17 cellular contexts compared by ENCODE assay signal in genomic region chr14:68254669-68255527, GRCh38.
A peak's percentile ranks its signal among the peaks of the same experiment; 100 is the strongest.
DNase-seq lines count a peak whose midpoint lies in the region; ATAC-seq, FAIRE-seq and TF ChIP-seq lines count a peak whose summit lies in the region.
"Had no signal": no experiment of that assay in that cellular context is flagged by ENCODE, and none has a peak within 500 bp of the region (broad histone marks: within the 10 kb centered on the region; RNA-seq: fewer than 3 reads in every experiment).

No MANE protein-coding gene starts in this region.

- peaks cover 33% of the 10 kb centered on the region for H3K4me1 ChIP-seq in CD8-positive, alpha-beta T cell (ENCODE audit: insufficient read depth, low read length)
- H3K4me1 ChIP-seq in mammary epithelial cell (ENCODE audit: insufficient read depth, low read length) = peaks cover 37% of the 10 kb centered on the region
- H3K4me1 ChIP-seq in neural progenitor cell = peaks cover 73% of the 10 kb centered on the region

- H2AFZ ChIP-seq in mammary epithelial cell (ENCODE audit: low read depth, low read length) = no peak overlapping the region
- no peak overlapping the region for H2AFZ ChIP-seq in neural progenitor cell (replicated peaks)

- no peaks in the 10 kb centered on the region for H3K36me3 ChIP-seq in CD8-positive, alpha-beta T cell (ENCODE audit: insufficient read depth, low read length)
- H3K36me3 ChIP-seq in mammary epithelial cell (ENCODE audit: insufficient read depth, low read length) (no peaks in the 10 kb centered on the region), neural progenitor cell (no peaks in the 10 kb centered on the region)
- H3K36me3 ChIP-seq: stomach had no signal

- intact Hi-C loops in CD8-positive, alpha-beta T cell (cut with DNase I, micrococcal nuclease) = loop anchor here in 1 of 2 experiments (5.0 kb wide), 1 partner anchor 32 kb away; no protein-coding TSS in a partner anchor
- intact Hi-C loops in mammary epithelial cell (cut with micrococcal nuclease) = loop anchor here (1.0 to 10.0 kb wide), 4 partner anchors 120 to 422 kb away; no protein-coding TSS in a partner anchor

- H3K27ac Mint-ChIP-seq in CD8-positive, alpha-beta T cell = peak overlapping the region; percentile 19
- peak overlapping the region; percentile 12 for H3K27ac Mint-ChIP-seq in neural progenitor cell
- H3K27ac Mint-ChIP-seq: natural killer cell had no signal

- H3K4me2 ChIP-seq in mammary epithelial cell (ENCODE audit: insufficient read depth, low read depth, low read length) (no peak overlapping the region), neural progenitor cell (no peak overlapping the region)

- H3K27me3 ChIP-seq in CD8-positive, alpha-beta T cell (ENCODE audit: insufficient read depth, low read length) = no peaks in the 10 kb centered on the region
- no peaks in the 10 kb centered on the region for H3K27me3 ChIP-seq in mammary epithelial cell (ENCODE audit: insufficient read depth, low read length)
- no peaks in the 10 kb centered on the region for H3K27me3 ChIP-seq in neural progenitor cell
- H3K27me3 ChIP-seq: stomach had no signal

- no peak for TF ChIP-seq CTCF in CD8-positive, alpha-beta T cell (IDR thresholded peaks at IDR 0.05)
- TF ChIP-seq CTCF in mammary epithelial cell (conservative IDR thresholded peaks at IDR 0.05 in 1 of 2, IDR thresholded peaks at IDR 0.05 in 1 of 2; ENCODE audit: extremely low read depth in 1 of 2, insufficient read depth in 1 of 2, low read depth in 1 of 2, low read length in 2 of 2) (no peak), neural progenitor cell (IDR thresholded peaks at IDR 0.05) (no peak)

- peaks cover 49% of the 10 kb centered on the region for H3K4me1 Mint-ChIP-seq in CD8-positive, alpha-beta T cell (ENCODE audit: low read depth)
- peaks cover 65% of the 10 kb centered on the region for H3K4me1 Mint-ChIP-seq in neural progenitor cell

- CTCF ChIA-PET in CD8-positive, alpha-beta T cell (lab: Charles Lee) = interaction anchor here (11.4 to 15.7 kb wide), 2 partner anchors 535 to 563 kb away, joined by 195 to 262 read pairs; partner anchors contain the start of gene ZFP36L1
- CTCF ChIA-PET in mammary epithelial cell (lab: Charles Lee; ENCODE audit: low non-redundant PET) = interaction anchor here (0.5 to 0.6 kb wide), 2 partner anchors 311 to 563 kb away, joined by 3 to 7 read pairs; no protein-coding TSS in a partner anchor

- no peaks in the 10 kb centered on the region for H3K27me3 Mint-ChIP-seq in CD8-positive, alpha-beta T cell (ENCODE audit: low read depth)
- no peaks in the 10 kb centered on the region for H3K27me3 Mint-ChIP-seq in neural progenitor cell (ENCODE audit: insufficient read depth, low read depth)

- H4K20me1 ChIP-seq in mammary epithelial cell (ENCODE audit: insufficient read depth, low read length) = no peaks in the 10 kb centered on the region
- H4K20me1 ChIP-seq in neural progenitor cell (ENCODE audit: low read depth) = no peaks in the 10 kb centered on the region

- in situ Hi-C loops in mammary epithelial cell (cut with MboI; ENCODE audit: low sequenced_read_pairs in 2 of 2) = loop anchor here in 1 of 2 donors (10.0 kb wide), 3 partner anchors 430 to 560 kb away; no protein-coding TSS in a partner anchor
- in situ Hi-C loops in ACHN (cut with HindIII; ENCODE audit: low pct_ligation_motif_present, low pct_unique_long_range_greater_than_20kb, low sequenced_read_pairs) = no loop called here

- H3K79me2 ChIP-seq in mammary epithelial cell (ENCODE audit: insufficient read depth, low read length) (no peaks in the 10 kb centered on the region), neural progenitor cell (ENCODE audit: low read depth) (no peaks in the 10 kb centered on the region)

- FAIRE-seq in HTR-8/SVneo (lab: Jason Lieb, UNC) = peak; percentile 31
- FAIRE-seq: colon had no signal

- no peak overlapping the region for H3K27ac ChIP-seq in CD8-positive, alpha-beta T cell (ENCODE audit: low read depth, low read length)
- H3K27ac ChIP-seq in mammary epithelial cell (ENCODE audit: insufficient read depth, low read depth, low read length) (peak overlapping the region; percentile 38), neural progenitor cell (no peak overlapping the region)

- no TSS peak for BruUV-seq in mammary epithelial cell (replicated peaks; lab: Mats Ljungman, UMichigan)

- no peak overlapping the region for H3K4me3 Mint-ChIP-seq in CD8-positive, alpha-beta T cell
- H3K4me3 Mint-ChIP-seq in neural progenitor cell = no peak overlapping the region
- H3K4me3 Mint-ChIP-seq: activated T-cell treated with anti-CD3 and anti-CD28 coated beads, Interleukin-2, amount 50 U/mL, for 4 hours; natural killer cell had no signal

- 100% methylated on average over 1 of the region's 1 CpG for WGBS in mammary epithelial cell (ENCODE audit: low coverage, missing lambda C conversion rate)

- H3K4me3 ChIP-seq in CD8-positive, alpha-beta T cell (ENCODE audit: low read depth, low read length) = no peak overlapping the region
- H3K4me3 ChIP-seq in mammary epithelial cell (replicated peaks in 1 of 3; ENCODE audit: insufficient read depth in 1 of 3, low read depth in 2 of 3, low read length in 3 of 3) (no peak overlapping the region), neural progenitor cell (no peak overlapping the region)
- H3K4me3 ChIP-seq: stomach had no signal

- no peaks in the 10 kb centered on the region for H3K9me3 ChIP-seq in CD8-positive, alpha-beta T cell (ENCODE audit: low read length)
- no peaks in the 10 kb centered on the region for H3K9me3 ChIP-seq in mammary epithelial cell (replicated peaks; ENCODE audit: insufficient read depth, low read length)
- H3K9me3 ChIP-seq in neural progenitor cell (ENCODE audit: low read depth) = no peaks in the 10 kb centered on the region
- H3K9me3 ChIP-seq: stomach had no signal

- no peak for ATAC-seq in CD8-positive, alpha-beta T cell
- no peak for ATAC-seq in HG03432 (IDR thresholded peaks at IDR 0.05; ENCODE audit: unreplicated experiment)
- no peak for ATAC-seq in HG03108 (IDR thresholded peaks at IDR 0.05; ENCODE audit: unreplicated experiment)
- ATAC-seq: activated T-cell treated with anti-CD3 and anti-CD28 coated beads, Interleukin-2, amount 50 U/mL, for 4 hours; left colon; natural killer cell had no signal

- dilution Hi-C loops in mammary epithelial cell (cut with HindIII; ENCODE audit: low sequenced_read_pairs) = loop anchor here (25.0 kb wide), 1 partner anchor 557 kb away; no protein-coding TSS in a partner anchor

- peaks cover 21% of the 10 kb centered on the region for H3F3A ChIP-seq in neural progenitor cell (ENCODE audit: low read depth)

- H3K36me3 Mint-ChIP-seq in CD8-positive, alpha-beta T cell = no peaks in the 10 kb centered on the region
- H3K36me3 Mint-ChIP-seq in neural progenitor cell = no peaks in the 10 kb centered on the region
- H3K36me3 Mint-ChIP-seq: natural killer cell had no signal

- DNase-seq in CD8-positive, alpha-beta T cell = no peak
- DNase-seq in HTR-8/SVneo (ENCODE audit: insufficient read length, low spot score) (no peak), mammary epithelial cell (no peak), neural progenitor cell (ENCODE audit: low spot score) (no peak), ACHN (no peak), cerebellum (ENCODE audit: low spot score) (no peak)
- DNase-seq: activated T-cell treated with anti-CD3 and anti-CD28 coated beads, Interleukin-2, amount 50 U/mL, for 4 hours; amygdala; erythroblast; left colon; natural killer cell; NCI-H2029 treated with DMSO at 0.1 percent for 48 hours; NCI-H748 treated with DMSO at 0.1 percent for 48 hours; stomach had no signal

- H3K9me3 Mint-ChIP-seq in CD8-positive, alpha-beta T cell = no peaks in the 10 kb centered on the region
- no peaks in the 10 kb centered on the region for H3K9me3 Mint-ChIP-seq in neural progenitor cell
- H3K9me3 Mint-ChIP-seq: activated T-cell treated with anti-CD3 and anti-CD28 coated beads, Interleukin-2, amount 50 U/mL, for 4 hours; natural killer cell had no signal

- POLR2A ChIA-PET in CD8-positive, alpha-beta T cell (lab: Charles Lee) = interaction anchor here (0.6 to 6.4 kb wide), 6 partner anchors 12 to 538 kb away, joined by 3 to 54 read pairs (median 4); partner anchors contain the start of gene ZFP36L1

- H3K9ac ChIP-seq in mammary epithelial cell (ENCODE audit: insufficient read depth, low read length) (no peak overlapping the region), neural progenitor cell (no peak overlapping the region)
